In the genomic region with DNA sequence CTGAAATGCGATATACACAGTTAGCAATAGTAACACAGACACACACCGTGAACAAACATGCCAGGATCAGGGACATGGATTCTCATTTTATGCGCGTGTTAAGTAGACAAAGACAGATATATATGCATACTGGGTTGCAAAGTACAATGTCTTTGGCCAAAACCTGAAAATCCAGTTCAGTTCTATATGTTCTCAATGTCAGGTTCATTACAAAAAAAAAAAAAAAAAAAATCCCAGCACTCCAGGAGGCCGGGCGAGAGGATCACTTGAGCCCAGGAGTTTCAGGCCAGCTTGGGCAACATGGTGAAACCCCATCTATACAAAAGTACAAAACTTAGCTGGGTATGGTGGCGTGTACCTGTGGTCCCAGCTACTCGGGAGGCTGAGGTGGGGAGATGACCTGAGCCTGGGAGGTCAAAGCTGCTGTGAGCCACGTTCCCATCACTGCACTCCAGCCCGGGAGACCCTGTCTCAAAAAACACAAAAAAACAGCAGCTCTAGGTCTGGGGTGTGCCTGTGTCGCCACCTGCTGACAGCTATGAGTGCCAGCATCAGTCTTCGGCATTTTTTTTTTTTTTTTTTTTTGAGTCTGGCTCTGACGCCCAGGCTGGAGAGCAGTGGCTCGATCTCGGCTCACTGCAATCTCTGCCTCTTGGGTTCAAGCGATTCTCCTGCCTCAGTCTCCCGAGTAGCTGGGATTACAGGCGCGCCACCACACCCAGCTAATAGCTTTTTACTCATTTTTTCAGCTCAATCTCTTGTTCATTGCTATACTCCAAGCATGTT, we compare ENCODE assay signal across 8 cellular contexts. TPM values are rescaled to one million over a fixed set of nuclear protein-coding genes. Genes with fewer than 3 reads are reported as not detected.
DNase-seq lines count a peak whose midpoint lies in the region; ATAC-seq, FAIRE-seq and TF ChIP-seq lines count a peak whose summit lies in the region.

No MANE protein-coding gene starts in this region.

- H3K36me3 ChIP-seq in bronchial epithelial cell (ENCODE audit: control insufficient read depth, insufficient read depth, low read length), result peaks cover 25% of the 10 kb centered on the region

- no peaks in the 10 kb centered on the region for H3K27me3 ChIP-seq in bronchial epithelial cell (ENCODE audit: control insufficient read depth, insufficient read depth, low read length)

- no peak for ATAC-seq in HG02623 (IDR thresholded peaks at IDR 0.05; ENCODE audit: unreplicated experiment)
- ATAC-seq in HG03175 (IDR thresholded peaks at IDR 0.05; ENCODE audit: unreplicated experiment), result no peak

- TF ChIP-seq CTCF in GM10266 (IDR thresholded peaks at IDR 0.05; ENCODE audit: control insufficient read depth, insufficient read depth, low read depth, missing control alignments), result peak; percentile 74
- peak; percentile 88 for TF ChIP-seq CTCF in bronchial epithelial cell (IDR thresholded peaks at IDR 0.05; ENCODE audit: insufficient read depth, low read length, severe bottlenecking)

- no peak overlapping the region for H3K4me3 ChIP-seq in bronchial epithelial cell (ENCODE audit: low read depth, low read length)

- FAIRE-seq in bronchial epithelial cell (lab: Jason Lieb, UNC), result no peak

- DNase-seq in GM10266 (ENCODE audit: extremely low spot score), result peak; percentile 75
- DNase-seq in NCI-H146 treated with DMSO at 0.1 percent for 48 hours (lab: John Stamatoyannopoulos, UW; ENCODE audit: unreplicated experiment), result peak; percentile 58
- DNase-seq in T-helper 9 cell, result peak; percentile 44
- peak; percentile 48 for DNase-seq in bronchial epithelial cell (ENCODE audit: low read depth)
- DNase-seq in kidney tubule cell (ENCODE audit: low spot score), result peak; percentile 72
- DNase-seq in stimulated activated CD4-positive, alpha-beta T cell treated with anti-CD3 and anti-CD28 coated beads, Interleukin-4, amount 100 ng/mL, for 4 hours, result peak; percentile 31 to 42

RNA-seq across cellular contexts. Expression of a gene that starts 10.3 kb away (rescaled TPM):
- 120 and 206 TPM in 2 replicates for total RNA-seq in bronchial epithelial cell

RNA-seq across cellular contexts. Expression of a gene that starts 20.4 kb away (rescaled TPM):
- total RNA-seq in bronchial epithelial cell, result 24.0 and 37.1 TPM in 2 replicates

RNA-seq across cellular contexts. Expression of a gene that starts 52.0 kb away (rescaled TPM):
- 236 and 266 TPM in 2 replicates for total RNA-seq in bronchial epithelial cell
